In the genomic region with DNA sequence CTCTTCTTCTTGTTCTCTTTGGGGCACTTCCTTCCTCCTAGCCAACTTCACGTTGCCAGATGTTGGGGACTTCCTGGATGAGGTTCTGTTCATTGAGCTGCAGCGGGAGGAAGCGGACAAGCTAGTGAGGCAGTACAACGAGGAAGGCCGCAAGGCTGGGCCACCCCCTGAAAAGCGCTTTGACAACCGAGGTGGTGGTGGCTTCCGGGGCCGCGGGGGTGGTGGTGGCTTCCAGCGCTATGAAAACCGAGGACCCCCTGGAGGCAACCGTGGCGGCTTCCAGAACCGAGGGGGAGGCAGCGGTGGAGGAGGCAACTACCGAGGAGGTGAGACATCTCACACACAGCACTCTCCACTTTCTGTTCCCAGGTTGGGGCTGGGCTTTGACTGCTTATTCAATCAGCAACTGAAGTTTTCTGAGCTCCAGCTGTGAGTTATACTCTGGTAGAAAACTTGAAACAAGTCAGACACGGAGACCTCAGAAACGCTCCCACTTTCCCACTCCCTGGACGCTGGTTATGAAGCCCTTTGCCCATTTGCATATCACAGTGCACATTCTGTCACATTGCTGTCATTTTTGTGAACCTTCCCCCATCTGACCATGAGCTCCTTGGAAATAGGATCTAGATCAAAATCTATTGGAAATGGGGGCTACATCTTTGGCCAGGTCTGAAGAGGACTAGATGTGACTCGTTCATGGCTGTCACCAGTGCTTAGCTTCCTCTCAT, we compare ENCODE assay signal across 11 cellular contexts. TPM values are rescaled to one million over a fixed set of nuclear protein-coding genes. Genes with fewer than 3 reads are reported as not detected.
A peak's percentile ranks its signal among the peaks of the same experiment; 100 is the strongest.
DNase-seq lines count a peak whose midpoint lies in the region; ATAC-seq, FAIRE-seq and TF ChIP-seq lines count a peak whose summit lies in the region.
"Had no signal": no experiment of that assay in that cellular context is flagged by ENCODE, and none has a peak within 500 bp of the region (broad histone marks: within the 10 kb centered on the region; RNA-seq: fewer than 3 reads in every experiment).

No MANE protein-coding gene starts in this region.

- peak overlapping the region; percentile 95 for H3K27ac Mint-ChIP-seq in T-helper 1 cell treated with Interleukin-12 subunit alpha and Interleukin-12 subunit beta and Interleukin-4 antibody, amounts not matched to agents 30 μg/mL and 1 μg/mL, for 36 hours
- peak overlapping the region; percentile 95 for H3K27ac Mint-ChIP-seq in activated naive CD4-positive, alpha-beta T cell treated with anti-CD3 and anti-CD28 coated beads, Interleukin-2, amount 10 ng/mL, durations not matched to agents 7 days and 5 days

- ATAC-seq in omental fat pad (ENCODE audit: low FRiP score): no peak

- no peaks in the 10 kb centered on the region for H3K9me2 ChIP-seq in DOHH2 (replicated peaks; ENCODE audit: control insufficient read depth, low read length)

- H3K4me1 Mint-ChIP-seq in T-helper 1 cell treated with Interleukin-12 subunit alpha and Interleukin-12 subunit beta and Interleukin-4 antibody, amounts not matched to agents 30 μg/mL and 1 μg/mL, for 36 hours (ENCODE audit: low read depth): peaks cover 78% of the 10 kb centered on the region
- peaks cover 98% of the 10 kb centered on the region for H3K4me1 Mint-ChIP-seq in activated naive CD4-positive, alpha-beta T cell treated with anti-CD3 and anti-CD28 coated beads, Interleukin-2, amount 10 ng/mL, durations not matched to agents 7 days and 5 days

- peaks cover 76% of the 10 kb centered on the region for H3K36me3 Mint-ChIP-seq in T-helper 1 cell treated with Interleukin-12 subunit alpha and Interleukin-12 subunit beta and Interleukin-4 antibody, amounts not matched to agents 30 μg/mL and 1 μg/mL, for 36 hours (ENCODE audit: low read depth)
- H3K36me3 Mint-ChIP-seq in activated naive CD4-positive, alpha-beta T cell treated with anti-CD3 and anti-CD28 coated beads, Interleukin-2, amount 10 ng/mL, durations not matched to agents 7 days and 5 days: peaks cover 90% of the 10 kb centered on the region

- H3K9me3 ChIP-seq in DOHH2 (ENCODE audit: control insufficient read depth, insufficient read depth, low read length): no peaks in the 10 kb centered on the region

- H3K4me2 ChIP-seq in DOHH2 (ENCODE audit: low read length): peak overlapping the region; percentile 64

- H3K4me3 ChIP-seq in DOHH2 (ENCODE audit: low read length) (peak overlapping the region; percentile 35), H7 (ENCODE audit: insufficient read depth, low read depth, low read length) (no peak overlapping the region)

- H3F3A ChIP-seq in DOHH2 (ENCODE audit: control insufficient read depth, insufficient read depth): peaks cover 23% of the 10 kb centered on the region

- DNase-seq in activated naive CD4-positive, alpha-beta T cell treated with anti-CD3 and anti-CD28 coated beads, Interleukin-2, amount 10 ng/mL, durations not matched to agents 7 days and 5 days: peak; percentile 73
- peak; percentile 36 to 47 for DNase-seq in stimulated activated CD4-positive, alpha-beta T cell treated with anti-CD3 and anti-CD28 coated beads, Interleukin-1b, Interleukin-23, amount 100 ng/mL, for 4 hours (ENCODE audit: low read depth in 2 of 2)
- DNase-seq in omental fat pad (ENCODE audit: low spot score) (no peak), NCI-H1694 treated with DMSO at 0.1 percent for 48 hours (lab: John Stamatoyannopoulos, UW) (no peak), H7 (no peak), HTR-8/SVneo (ENCODE audit: insufficient read length, low spot score) (no peak)

- peaks cover 65% of the 10 kb centered on the region for H3K4me1 ChIP-seq in DOHH2 (ENCODE audit: control insufficient read depth, low read length)

- H3K27me3 ChIP-seq in DOHH2 (ENCODE audit: control insufficient read depth, low read length) (no peaks in the 10 kb centered on the region), H7 (ENCODE audit: control insufficient read depth, insufficient read depth, low read length) (no peaks in the 10 kb centered on the region)

- H3K36me3 ChIP-seq in DOHH2 (ENCODE audit: control insufficient read depth, low read length) (peaks cover 100% of the 10 kb centered on the region), H7 (replicated peaks; ENCODE audit: control insufficient read depth, insufficient read depth, low read length) (peaks cover 73% of the 10 kb centered on the region)

- H3K79me2 ChIP-seq in DOHH2 (ENCODE audit: control insufficient read depth, low read length): peaks cover 8% of the 10 kb centered on the region

- TF ChIP-seq CTCF in DOHH2 (IDR thresholded peaks at IDR 0.05; ENCODE audit: low read depth, low read length, poor library complexity, severe bottlenecking): no peak
- no peak for TF ChIP-seq CTCF in omental fat pad (IDR thresholded peaks at IDR 0.05)

- H3K27ac ChIP-seq in DOHH2 (ENCODE audit: low read depth, low read length): peak overlapping the region; percentile 70
- H3K27ac ChIP-seq: C4-2B, parathyroid adenoma had no signal

- peak overlapping the region; percentile 77 for H3K4me3 Mint-ChIP-seq in T-helper 1 cell treated with Interleukin-12 subunit alpha and Interleukin-12 subunit beta and Interleukin-4 antibody, amounts not matched to agents 30 μg/mL and 1 μg/mL, for 36 hours
- H3K4me3 Mint-ChIP-seq in activated naive CD4-positive, alpha-beta T cell treated with anti-CD3 and anti-CD28 coated beads, Interleukin-2, amount 10 ng/mL, durations not matched to agents 7 days and 5 days: peak overlapping the region; percentile 74

- FAIRE-seq in HTR-8/SVneo (lab: Jason Lieb, UNC): no peak
- FAIRE-seq: frontal cortex had no signal

- H3K27me3 Mint-ChIP-seq in T-helper 1 cell treated with Interleukin-12 subunit alpha and Interleukin-12 subunit beta and Interleukin-4 antibody, amounts not matched to agents 30 μg/mL and 1 μg/mL, for 36 hours (ENCODE audit: low read depth): no peaks in the 10 kb centered on the region
- H3K27me3 Mint-ChIP-seq in activated naive CD4-positive, alpha-beta T cell treated with anti-CD3 and anti-CD28 coated beads, Interleukin-2, amount 10 ng/mL, durations not matched to agents 7 days and 5 days: no peaks in the 10 kb centered on the region

- no peaks in the 10 kb centered on the region for H3K9me3 Mint-ChIP-seq in T-helper 1 cell treated with Interleukin-12 subunit alpha and Interleukin-12 subunit beta and Interleukin-4 antibody, amounts not matched to agents 30 μg/mL and 1 μg/mL, for 36 hours
- H3K9me3 Mint-ChIP-seq in activated naive CD4-positive, alpha-beta T cell treated with anti-CD3 and anti-CD28 coated beads, Interleukin-2, amount 10 ng/mL, durations not matched to agents 7 days and 5 days: no peaks in the 10 kb centered on the region

- CTCF ChIA-PET in activated naive CD4-positive, alpha-beta T cell treated with anti-CD3 and anti-CD28 coated beads, Interleukin-2, amount 10 ng/mL, durations not matched to agents 7 days and 5 days (lab: Charles Lee): interaction anchor here (0.9 to 3.7 kb wide), 3 partner anchors 22 to 52 kb away, joined by 4 to 13 read pairs (median 4); partner anchors contain the start of gene HNRNPUL1

- no peaks in the 10 kb centered on the region for H4K20me1 ChIP-seq in DOHH2 (ENCODE audit: control insufficient read depth, insufficient read depth, low read depth, low read length)

RNA-seq across cellular contexts. Expression of gene CCDC97, which starts 7.2 kb away (rescaled TPM):
- total RNA-seq in omental fat pad: 10 to 100 TPM; 11.8 to 16.6 (median 13.9) TPM
- total RNA-seq in H7 (2014; rRNA removed; shearing (Covaris generic)): 19.6 and 20.8 TPM in 2 replicates

RNA-seq across cellular contexts. Expression of gene HNRNPUL1, which starts 38.6 kb away (rescaled TPM):
- 100 to 1,000 TPM in 3 of 4 donors, 10 to 100 TPM in 1; 92.5 to 173 (median 117) TPM for total RNA-seq in omental fat pad
- total RNA-seq in H7 (2014; rRNA removed; shearing (Covaris generic)): 178 and 194 TPM in 2 replicates

RNA-seq across cellular contexts. Expression of gene TGFB1, which starts 50.9 kb away (rescaled TPM):
- 10 to 100 TPM; 17.6 to 43.0 (median 25.2) TPM for total RNA-seq in omental fat pad
- total RNA-seq in H7 (2014; rRNA removed; shearing (Covaris generic)): 8.6 and 11.6 TPM in 2 replicates

Comparison
In these comparisons a context has a peak if more than half of its experiments do, and no peak if none do; other contexts are left out.
1. DNase-seq: peak in activated naive CD4-positive, alpha-beta T cell treated with anti-CD3 and anti-CD28 coated beads, Interleukin-2, amount 10 ng/mL, durations not matched to agents 7 days and 5 days (single experiment) and stimulated activated CD4-positive, alpha-beta T cell treated with anti-CD3 and anti-CD28 coated beads, Interleukin-1b, Interleukin-23, amount 100 ng/mL, for 4 hours (2 of 2); none in omental fat pad (single experiment), NCI-H1694 treated with DMSO at 0.1 percent for 48 hours (single experiment), H7 (single experiment) and HTR-8/SVneo (single experiment).